Comparison of ENCODE assay signal across 7 cellular contexts in the genomic region with DNA sequence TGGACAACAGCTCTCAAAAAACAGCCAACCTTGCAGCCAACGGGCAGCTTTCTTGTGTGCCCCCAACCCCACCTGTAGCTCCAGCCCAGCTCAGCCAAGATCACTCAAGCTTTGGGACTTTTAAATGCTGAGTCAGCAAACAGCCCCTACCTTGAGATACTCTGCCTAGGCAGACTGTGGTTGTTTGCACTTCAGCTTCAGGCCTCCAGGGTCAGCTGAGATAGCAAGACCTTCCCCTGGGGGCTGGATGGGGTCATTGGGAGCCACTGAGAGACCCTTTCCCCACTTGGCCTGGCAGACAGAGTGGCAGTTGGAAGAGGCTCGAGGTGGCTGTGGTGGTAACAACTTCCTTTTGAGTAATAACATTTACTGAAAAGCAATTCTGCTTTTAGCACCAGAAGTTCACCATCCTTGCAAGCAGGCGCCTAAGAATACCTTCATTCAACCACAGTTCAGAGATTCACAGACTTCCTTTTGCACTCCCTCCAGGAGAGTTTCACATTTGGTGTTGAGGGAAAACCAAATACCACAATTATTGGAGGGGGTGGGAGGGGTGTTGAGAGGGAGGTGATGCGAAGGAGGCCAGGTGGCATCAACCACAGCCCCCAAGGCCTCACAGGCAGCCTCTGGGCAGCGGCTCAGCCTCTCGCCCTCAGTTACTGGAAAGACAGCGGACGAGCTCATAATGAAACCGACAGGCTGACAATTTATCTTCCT.
DNase-seq lines count a peak whose midpoint lies in the region; ATAC-seq, FAIRE-seq and TF ChIP-seq lines count a peak whose summit lies in the region.

No MANE protein-coding gene starts in this region.

- POLR2A ChIA-PET in K562 (lab: Yijun Ruan, JAX) = interaction anchor here (0.5 to 1.6 kb wide), 8 partner anchors 10 to 220 kb away, joined by 3 to 6 read pairs (median 4); partner anchors contain the start of gene CEBPB
- POLR2A ChIA-PET in naive thymus-derived CD8-positive, alpha-beta T cell (lab: Charles Lee) = interaction anchor here (0.7 kb wide), 1 partner anchor 97 kb away, joined by 3 read pairs; no protein-coding TSS in a partner anchor

- H3K27ac Mint-ChIP-seq in naive thymus-derived CD8-positive, alpha-beta T cell = peak overlapping the region; percentile 7 to 89 (median 74)

- no peak for TF ChIP-seq EP300 in K562 (IDR thresholded peaks at IDR 0.05; ENCODE audit: low read length)

- intact Hi-C loops in K562 (cut with micrococcal nuclease) = no loop called here
- intact Hi-C loops in uterus (cut with DNase I; ENCODE audit: low total_unique reads) = no loop called here

- H4K20me1 ChIP-seq in K562 (replicated peaks; ENCODE audit: control insufficient read depth, insufficient read depth, low read length) = no peaks in the 10 kb centered on the region

- BruUV-seq in K562 (replicated peaks; lab: Mats Ljungman, UMichigan) = no TSS peak

- peak in 2 of 3 experiments; percentile 19 to 31; a peak in 1 of 6 replicates for TF ChIP-seq CTCF in K562 (IDR thresholded peaks at IDR 0.05 in 2 of 3, conservative IDR thresholded peaks at IDR 0.05 in 1 of 3; ENCODE audit: insufficient read depth in 2 of 3, low read depth in 1 of 3, low read length in 3 of 3)
- TF ChIP-seq CTCF in uterus (IDR thresholded peaks at IDR 0.05) = no peak

- no peaks in the 10 kb centered on the region for H3K27me3 ChIP-seq in K562 (ENCODE audit: control insufficient read depth in 2 of 2, insufficient read depth in 2 of 2, low read length in 2 of 2)
- H3K27me3 ChIP-seq in uterus = no peaks in the 10 kb centered on the region

- H3K4me3 ChIP-seq in K562 = no peak overlapping the region
- H3K4me3 ChIP-seq in uterus = peak overlapping the region in 1 of 2 donors; percentile 15

- H3K9me1 ChIP-seq in K562 (ENCODE audit: control insufficient read depth, insufficient read depth, low read length) = no peaks in the 10 kb centered on the region

- peaks cover 12 to 34% (median 26%) of the 10 kb centered on the region in 4 donors for H3K4me1 Mint-ChIP-seq in naive thymus-derived CD8-positive, alpha-beta T cell

- H3K9me3 ChIP-seq in K562 (replicated peaks; ENCODE audit: control insufficient read depth, insufficient read depth, low read depth, low read length) (no peaks in the 10 kb centered on the region), uterus (no peaks in the 10 kb centered on the region)

- ATAC-seq in GM18873 (IDR thresholded peaks at IDR 0.05; ENCODE audit: low FRiP score, unreplicated experiment) (peak; percentile 60), HG02852 (IDR thresholded peaks at IDR 0.05; ENCODE audit: unreplicated experiment) (peak; percentile 68), K562 (peak; percentile 73)
- peak; percentile 56 to 77 for ATAC-seq in naive thymus-derived CD8-positive, alpha-beta T cell

- H3K4me2 ChIP-seq in K562 (ENCODE audit: insufficient read depth, low read length) = no peak overlapping the region

- H3K36me3 ChIP-seq in K562 (ENCODE audit: control insufficient read depth, insufficient read depth, low read length) (no peaks in the 10 kb centered on the region), uterus (no peaks in the 10 kb centered on the region)

- 56% methylated on average over 9 of the region's 9 CpGs for WGBS in K562 (ENCODE audit: insufficient coverage, low coverage, missing lambda C conversion rate)

- CTCF ChIA-PET in K562 (lab: Yijun Ruan, JAX; ENCODE audit: low intra/inter-chr PET ratio) = no interaction called here

- peak overlapping the region; percentile 30 to 79 (median 46) for H3K4me3 Mint-ChIP-seq in naive thymus-derived CD8-positive, alpha-beta T cell

- H3K4me1 ChIP-seq in K562 (replicated peaks in 1 of 2; ENCODE audit: control insufficient read depth in 2 of 2, insufficient read depth in 2 of 2, low read length in 2 of 2) (peaks cover 10 to 11% of the 10 kb centered on the region in 2 experiments), uterus (no peaks in the 10 kb centered on the region)

- TF ChIP-seq RAD21 in K562 (CRISPR knock-in tag; conservative IDR thresholded peaks at IDR 0.05 in 1 of 2, IDR thresholded peaks at IDR 0.05 in 1 of 2) = no peak

- peak overlapping the region in 1 of 2 experiments; percentile 68; a peak in 1 of 4 replicates for H3K9ac ChIP-seq in K562 (ENCODE audit: insufficient read depth in 1 of 2, low read depth in 2 of 2, low read length in 2 of 2)

- no peak overlapping the region for H3K27ac ChIP-seq in K562 (ENCODE audit: extremely low read depth, low read depth, low read length)
- peak overlapping the region; percentile 87 to 90 for H3K27ac ChIP-seq in uterus

- FAIRE-seq in K562 (lab: Jason Lieb, UNC) = peak; percentile 74

- H3K9me3 Mint-ChIP-seq in naive thymus-derived CD8-positive, alpha-beta T cell = no peaks in the 10 kb centered on the region

- in situ Hi-C loops in K562 (cut with MboI) = no loop called here

- H3K79me2 ChIP-seq in K562 (ENCODE audit: control insufficient read depth, insufficient read depth, low read length) = no peaks in the 10 kb centered on the region

- no peak for TF ChIP-seq POLR2A in K562 (conservative IDR thresholded peaks at IDR 0.05)
- no peak for TF ChIP-seq POLR2A in uterus (IDR thresholded peaks at IDR 0.05)

- DNase-seq in OCI-M1 (lab: John Stamatoyannopoulos, UW) (peak; percentile 50), K562 (ENCODE audit: extremely low read depth in 1 of 4, low spot score in 3 of 4) (peak; percentile 52 to 64 (median 60)), uterus (no peak), NCI-H2171 (lab: John Stamatoyannopoulos, UW) (no peak)
- DNase-seq in naive thymus-derived CD8-positive, alpha-beta T cell = peak in 4 of 10 donors; percentile 9 to 55 (median 37)

- H3K27me3 Mint-ChIP-seq in naive thymus-derived CD8-positive, alpha-beta T cell = peaks cover 0 to 2% (median 0%) of the 10 kb centered on the region in 5 donors

- H3K36me3 Mint-ChIP-seq in naive thymus-derived CD8-positive, alpha-beta T cell = no peaks in the 10 kb centered on the region

- H2AFZ ChIP-seq in K562 (ENCODE audit: low read depth, low read length) = no peak overlapping the region; the same call in 1 of the 2 replicates

TF ChIP-seq in K562, 482 proteins besides CTCF, POLR2A, EP300 and RAD21 (continues in another document):
- TF ChIP-seq CTBP1 (IDR thresholded peaks at IDR 0.05; ENCODE audit: borderline replicate concordance) = no peak
- no peak for TF ChIP-seq PURB (CRISPR knock-in tag; IDR thresholded peaks at IDR 0.05; ENCODE audit: low read depth)
- no peak for TF ChIP-seq E2F4 (CRISPR knock-in tag; IDR thresholded peaks at IDR 0.05; ENCODE audit: low read depth)
- no peak for TF ChIP-seq ILK (tag; IDR thresholded peaks at IDR 0.05; ENCODE audit: borderline replicate concordance, low read depth)
- TF ChIP-seq SMARCE1 (IDR thresholded peaks at IDR 0.05) = peak; percentile 23; the same call in 1 of the 2 replicates
- no peak for TF ChIP-seq ZNF511 (CRISPR knock-in tag; IDR thresholded peaks at IDR 0.05)
- TF ChIP-seq KAT2B (IDR thresholded peaks at IDR 0.05; ENCODE audit: low read depth, low read length) = no peak
- TF ChIP-seq CEBPB (tag; IDR thresholded peaks at IDR 0.05) = no peak
- TF ChIP-seq ZBTB7A (IDR thresholded peaks at IDR 0.05; ENCODE audit: borderline replicate concordance, control insufficient read depth, low read depth, low read length) = peak; percentile 82
- no peak for TF ChIP-seq GATAD2B (IDR thresholded peaks at IDR 0.05; ENCODE audit: borderline replicate concordance)
- TF ChIP-seq POLR3A (IDR thresholded peaks at IDR 0.05; ENCODE audit: borderline replicate concordance, extremely low read depth, insufficient read depth, insufficient read length) = no peak
- no peak for TF ChIP-seq ZBTB8A (IDR thresholded peaks at IDR 0.05; ENCODE audit: partially characterized antibody)
- TF ChIP-seq XRCC5 (IDR thresholded peaks at IDR 0.05; ENCODE audit: low read depth, low read length) = no peak
- 0 out of 4 replicates have a peak, but pooled peaks of 1 of the 2 experiments have one; percentile 11 for TF ChIP-seq RCOR1 (IDR thresholded peaks at IDR 0.05; ENCODE audit: borderline replicate concordance in 1 of 2, low read depth in 2 of 2, low read length in 2 of 2)
- TF ChIP-seq TAL1 (IDR thresholded peaks at IDR 0.05) = 0 out of 2 replicates have a peak, but pooled peaks have one; percentile 12
- no peak for TF ChIP-seq ZNF311 (CRISPR knock-in tag; IDR thresholded peaks at IDR 0.05)
- peak; percentile 43; the same call in 1 of the 2 replicates for TF ChIP-seq ARID1B (IDR thresholded peaks at IDR 0.05)
- 0 out of 2 replicates have a peak, but pooled peaks have one; percentile 23 for TF ChIP-seq ZNF583 (CRISPR knock-in tag; IDR thresholded peaks at IDR 0.05)
- TF ChIP-seq RUNX1 (IDR thresholded peaks at IDR 0.05; ENCODE audit: low read depth) = no peak
- no peak for TF ChIP-seq SRSF9 (IDR thresholded peaks at IDR 0.05; ENCODE audit: borderline replicate concordance, low read depth, low read length)
- no peak for TF ChIP-seq MBD2 (IDR thresholded peaks at IDR 0.05; ENCODE audit: borderline replicate concordance, low read depth)
- no peak for TF ChIP-seq ZSCAN29 (IDR thresholded peaks at IDR 0.05)
- no peak for TF ChIP-seq ZEB2 (IDR thresholded peaks at IDR 0.05)
- peak; percentile 93 for TF ChIP-seq BACH1 (tag; IDR thresholded peaks at IDR 0.05)
- no peak for TF ChIP-seq RBM17 (IDR thresholded peaks at IDR 0.05; ENCODE audit: borderline replicate concordance, low read depth, low read length)
- TF ChIP-seq ESRRA (IDR thresholded peaks at IDR 0.05; ENCODE audit: borderline replicate concordance, low read depth) = no peak
- no peak for TF ChIP-seq ARNT (IDR thresholded peaks at IDR 0.05)
- no peak for TF ChIP-seq HNRNPUL1 (IDR thresholded peaks at IDR 0.05; ENCODE audit: low read length)
- TF ChIP-seq CHD4 (IDR thresholded peaks at IDR 0.05; ENCODE audit: insufficient read depth, insufficient replicate concordance, low read depth, low read length, poor library complexity, severe bottlenecking) = no peak

Comparison
In these comparisons a context has a peak if more than half of its experiments do, and no peak if none do; other contexts are left out.
1. DNase-seq: peak in OCI-M1 (single experiment) and K562 (4 of 4); none in uterus (0 of 2) and NCI-H2171 (single experiment).
2. CTCF ChIP-seq: peak in K562 (2 of 3); none in uterus (0 of 4).
3. Peak in every context shown above with its lines, with median percentiles within 50 percentile points of each other: ATAC-seq.